ENCODE assay signal across 28 cellular contexts in the genomic region with DNA sequence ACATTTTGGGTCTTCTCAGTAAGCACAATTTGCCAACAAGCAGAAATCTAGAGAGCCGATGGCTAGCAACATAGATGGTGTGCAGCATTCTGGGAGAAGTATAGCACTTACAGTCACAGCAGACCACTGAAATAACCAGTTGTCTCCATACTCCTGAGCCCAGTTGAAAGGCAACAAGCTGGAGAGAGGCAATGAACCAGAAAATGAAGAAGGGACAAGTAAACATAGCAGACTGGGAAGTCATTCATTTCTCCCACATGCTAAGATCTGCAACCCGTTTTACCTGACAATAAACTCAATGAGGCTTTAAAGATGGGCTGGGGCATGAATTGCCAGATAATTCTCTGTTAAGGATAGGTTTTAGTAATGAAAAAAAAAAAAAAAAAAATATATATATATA.
"Had no signal": no experiment of that assay in that cellular context is flagged by ENCODE, and none has a peak within 500 bp of the region (broad histone marks: within the 10 kb centered on the region; RNA-seq: fewer than 3 reads in every experiment).

No MANE protein-coding gene starts in this region.

- DNase-seq: activated B cell treated with CpG ODN at 0.5 μM for 24 hours; activated CD4-positive, alpha-beta T cell treated with anti-CD3 and anti-CD28 coated beads for 48 hours; activated CD4-positive, alpha-beta T cell treated with anti-CD3 and anti-CD28 coated beads, Interleukin-2, amount 50 U/mL, for 1 hour; activated CD4-positive, alpha-beta T cell treated with anti-CD3 and anti-CD28 coated beads, Interleukin-2, amount 50 U/mL, for 48 hours; activated CD8-positive, alpha-beta memory T cell treated with anti-CD3 and anti-CD28 coated beads for 24 hours; activated CD8-positive, alpha-beta T cell treated with anti-CD3 and anti-CD28 coated beads for 36 hours; activated effector memory CD4-positive, alpha-beta T cell treated with Interleukin-2 at 50 U/mL for 16 hours; activated gamma-delta T cell treated with Interleukin-2 at 50 U/mL for 16 hours; activated naive CD4-positive, alpha-beta T cell treated with anti-CD3 and anti-CD28 coated beads for 36 hours; activated naive CD8-positive, alpha-beta T cell treated with anti-CD3 and anti-CD28 coated beads for 36 hours; activated naive CD8-positive, alpha-beta T cell treated with anti-CD3 and anti-CD28 coated beads, Interleukin-2, amount 50 U/mL, for 24 hours; activated T-cell treated with anti-CD3 and anti-CD28 coated beads, Interleukin-2, amount 50 U/mL, for 4 hours; adrenal gland; amygdala; aorta; body of pancreas; caudate nucleus; cortex of kidney; dermis blood vessel endothelial cell; effector CD4-positive, alpha-beta T cell; effector memory CD8-positive, alpha-beta T cell; esophagus squamous epithelium; foreskin melanocyte; head of caudate nucleus; T-cell; T1000; WERI-Rb-1 had no signal

- FAIRE-seq: colon had no signal
